Comparison of ENCODE assay signal across 14 cellular contexts in the genomic region with DNA sequence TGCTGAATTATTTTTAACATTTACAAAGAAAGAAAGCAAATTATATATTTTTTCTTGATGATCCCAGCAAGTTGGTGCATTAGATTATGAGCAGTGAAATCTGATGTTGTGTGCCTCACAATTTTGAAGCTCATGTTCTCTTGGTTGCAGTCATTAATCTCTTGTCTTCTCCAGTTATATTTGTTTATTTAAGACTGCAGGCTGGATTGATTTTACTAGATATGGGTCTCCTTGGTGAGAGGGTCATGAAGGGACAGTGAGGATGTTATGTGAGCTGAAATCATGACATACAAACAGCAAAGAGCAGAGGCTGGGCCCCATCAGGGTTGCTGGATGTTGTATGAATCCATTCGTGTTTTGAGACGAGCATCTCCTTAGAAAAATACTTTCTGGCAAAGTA.
"Had no signal": no experiment of that assay in that cellular context is flagged by ENCODE, and none has a peak within 500 bp of the region (broad histone marks: within the 10 kb centered on the region; RNA-seq: fewer than 3 reads in every experiment).

No MANE protein-coding gene starts in this region.

- ATAC-seq: effector memory CD8-positive, alpha-beta T cell; foreskin keratinocyte; left lobe of liver had no signal

- FAIRE-seq: keratinocyte, urothelium cell line had no signal

- H3K27ac ChIP-seq: foreskin keratinocyte had no signal

- DNase-seq: activated CD4-positive, alpha-beta T cell treated with anti-CD3 and anti-CD28 coated beads, Interleukin-2, amount 50 U/mL, for 48 hours; activated gamma-delta T cell treated with Interleukin-2 at 50 U/mL for 16 hours; activated T-cell treated with anti-CD3 and anti-CD28 coated beads for 4 hours; amniotic stem cell; effector memory CD8-positive, alpha-beta T cell; foreskin keratinocyte; hippocampal formation; stimulated activated CD4-positive, alpha-beta T cell treated with anti-CD3 and anti-CD28 coated beads, Interleukin-12 subunit alpha, Interleukin-12 subunit beta, amount 100 ng/mL, for 4 hours; stimulated activated CD4-positive, alpha-beta T cell treated with anti-CD3 and anti-CD28 coated beads, Interleukin-1b, Interleukin-23, amount 100 ng/mL, for 48 hours; stimulated activated CD8-positive, alpha-beta memory T cell treated with anti-CD3 and anti-CD28 coated beads, Interleukin-4, amount 100 ng/mL, for 48 hours; stimulated activated naive CD4-positive, alpha-beta T cell had no signal

- H3K27me3 ChIP-seq: foreskin keratinocyte had no signal

- H3K4me1 ChIP-seq: foreskin keratinocyte had no signal
